9 cellular contexts compared by ENCODE assay signal in genomic region chr5:36643162-36643561, GRCh38. TPM values are rescaled to one million over a fixed set of nuclear protein-coding genes. Genes with fewer than 3 reads are reported as not detected.
"Had no signal": no experiment of that assay in that cellular context is flagged by ENCODE, and none has a peak within 500 bp of the region (broad histone marks: within the 10 kb centered on the region; RNA-seq: fewer than 3 reads in every experiment).

No MANE protein-coding gene starts in this region.

- H3K4me3 Mint-ChIP-seq: IgD-negative memory B cell had no signal

- DNase-seq: GM23248, GOT3, H7, KBM-7 had no signal

- H3K4me3 ChIP-seq: GM23248, HAP-1 had no signal

- H3K4me1 ChIP-seq: HAP-1 had no signal

- H3K27ac ChIP-seq: GM23248 had no signal

- H3K27ac Mint-ChIP-seq: IgD-negative memory B cell had no signal

- H3K9me3 ChIP-seq: HAP-1 had no signal

- H3K36me3 Mint-ChIP-seq: IgD-negative memory B cell had no signal

- H3K9me3 Mint-ChIP-seq: IgD-negative memory B cell had no signal

- ATAC-seq: HCT116, HepG2 had no signal

- H3K4me1 Mint-ChIP-seq: IgD-negative memory B cell had no signal

- H3K36me3 ChIP-seq: HAP-1 had no signal

RNA-seq across cellular contexts. Expression of gene SLC1A3, which starts 36.8 kb away (rescaled TPM):
- total RNA-seq: HepG2, HT-29 had no signal
